ENCODE assay signal across 16 cellular contexts in the genomic region with DNA sequence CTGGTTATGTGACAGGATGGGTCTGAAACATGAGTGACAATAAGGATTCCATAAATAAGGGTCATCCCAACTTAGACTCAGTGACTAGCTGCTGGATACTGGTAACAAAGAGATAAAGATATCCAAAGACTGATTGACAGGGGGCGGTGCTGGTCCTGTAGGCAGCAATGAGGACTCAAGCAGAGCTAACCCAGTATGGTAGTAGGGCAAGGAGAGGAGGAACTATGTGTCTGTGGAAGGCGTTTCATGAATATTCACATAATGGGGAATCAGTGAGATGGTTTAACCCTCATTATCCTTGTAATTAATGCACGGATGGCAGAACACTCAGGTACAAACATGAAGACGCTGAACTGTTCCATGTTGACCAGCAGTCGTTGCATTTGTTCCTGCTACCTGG.
"Had no signal": no experiment of that assay in that cellular context is flagged by ENCODE, and none has a peak within 500 bp of the region (broad histone marks: within the 10 kb centered on the region; RNA-seq: fewer than 3 reads in every experiment).

No MANE protein-coding gene starts in this region.

- ATAC-seq: gastroesophageal sphincter had no signal

- DNase-seq: activated CD4-positive, alpha-beta T cell treated with anti-CD3 and anti-CD28 coated beads, Interleukin-2, amount 50 U/mL, for 1 hour; activated CD4-positive, CD25-positive, alpha-beta regulatory T cell; activated gamma-delta T cell treated with Interleukin-2 at 50 U/mL for 16 hours; activated T-cell treated with anti-CD3 and anti-CD28 coated beads, Interleukin-2, amount 50 U/mL, for 1 hour; adrenal gland; central memory CD4-positive, alpha-beta T cell; effector memory CD4-positive, alpha-beta T cell; nucleus accumbens; sigmoid colon; stimulated activated CD4-positive, alpha-beta T cell treated with anti-CD3 and anti-CD28 coated beads, Interleukin-2, amount 100 ng/mL, for 24 hours; stimulated activated naive CD4-positive, alpha-beta T cell treated with Interleukin-2 at 50 U/mL for 16 hours had no signal

- FAIRE-seq: TTC549, urothelium cell line had no signal

- H3K4me3 ChIP-seq: adrenal gland, gastroesophageal sphincter, sigmoid colon had no signal

- H3K9me3 Mint-ChIP-seq: mesothelial cell of epicardium; T-helper 1 cell treated with Interleukin-12 subunit alpha and Interleukin-12 subunit beta and Interleukin-4 antibody, amounts not matched to agents 30 μg/mL and 1 μg/mL, for 36 hours had no signal

- H3K4me3 Mint-ChIP-seq: mesothelial cell of epicardium; T-helper 1 cell treated with Interleukin-12 subunit alpha and Interleukin-12 subunit beta and Interleukin-4 antibody, amounts not matched to agents 30 μg/mL and 1 μg/mL, for 36 hours had no signal

- H3K27ac Mint-ChIP-seq: T-helper 1 cell treated with Interleukin-12 subunit alpha and Interleukin-12 subunit beta and Interleukin-4 antibody, amounts not matched to agents 30 μg/mL and 1 μg/mL, for 36 hours had no signal

- H3K27me3 ChIP-seq: adrenal gland, gastroesophageal sphincter, sigmoid colon had no signal

- H3K9me3 ChIP-seq: adrenal gland, gastroesophageal sphincter, sigmoid colon had no signal
